17 cellular contexts compared by ENCODE assay signal in the genomic region with DNA sequence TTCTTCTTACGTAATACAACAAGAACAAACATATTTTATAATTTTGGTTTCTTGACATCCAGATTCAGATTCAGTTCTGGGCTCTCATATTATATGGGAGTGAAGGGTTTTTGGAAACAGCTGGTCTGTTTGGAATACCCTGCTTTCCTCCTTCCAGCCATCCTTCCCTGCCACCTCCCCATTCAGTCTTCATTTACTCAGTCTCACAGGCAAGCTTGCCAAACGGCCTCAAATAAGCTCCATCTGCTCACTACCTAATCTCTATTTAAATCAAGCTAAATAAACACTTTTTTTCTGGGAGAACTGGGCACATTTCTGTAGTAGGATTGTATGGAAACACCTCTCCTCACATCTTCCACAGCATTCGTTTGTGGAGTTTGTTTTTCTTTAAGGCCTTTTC.
DNase-seq lines count a peak whose midpoint lies in the region; ATAC-seq and TF ChIP-seq lines count a peak whose summit lies in the region.
"Had no signal": no experiment of that assay in that cellular context is flagged by ENCODE, and none has a peak within 500 bp of the region (broad histone marks: within the 10 kb centered on the region; RNA-seq: fewer than 3 reads in every experiment).

No MANE protein-coding gene starts in this region.

- H2BK120ac ChIP-seq in mesenchymal stem cell (ENCODE audit: low read depth, low read length): no peak overlapping the region

- BruUV-seq in PC-3 (replicated peaks; lab: Mats Ljungman, UMichigan): no TSS peak

- no peaks in the 10 kb centered on the region for H3K79me1 ChIP-seq in mesenchymal stem cell (replicated peaks; ENCODE audit: low read length, poor library complexity, severe bottlenecking)

- DNase-seq in DMS 273 (lab: John Stamatoyannopoulos, UW; ENCODE audit: unreplicated experiment) (peak; percentile 78), NCI-H1694 treated with DMSO at 0.1 percent for 48 hours (lab: John Stamatoyannopoulos, UW) (peak; percentile 90), cerebellar cortex (ENCODE audit: low spot score) (peak; percentile 84), mesenchymal stem cell (peak; percentile 34), PC-3 (no peak), AML-193 (lab: John Stamatoyannopoulos, UW) (no peak), GM13977 (ENCODE audit: low spot score) (no peak)
- DNase-seq: activated CD4-positive, alpha-beta T cell treated with anti-CD3 and anti-CD28 coated beads for 48 hours; activated T-cell treated with anti-CD3 and anti-CD28 coated beads, Interleukin-2, amount 50 U/mL, for 4 hours; adrenal gland; BE2C; cortex of kidney; DND-41; NCI-H510A; ovary; testis had no signal

- H3K4me1 ChIP-seq in mesenchymal stem cell (ENCODE audit: control insufficient read depth, insufficient read depth, low read depth, low read length) (no peaks in the 10 kb centered on the region), PC-3 (ENCODE audit: insufficient read depth, low read length) (no peaks in the 10 kb centered on the region; the same call in 1 of the 2 replicates)
- H3K4me1 ChIP-seq: BE2C, testis had no signal

- H2BK5ac ChIP-seq in mesenchymal stem cell (ENCODE audit: low read depth, low read length, poor library complexity, severe bottlenecking): no peak overlapping the region

- no peak overlapping the region for H4K91ac ChIP-seq in mesenchymal stem cell (ENCODE audit: low read length)

- in situ Hi-C loops in GM13977 (cut with MboI; ENCODE audit: low pct_unique_long_range_greater_than_20kb, low sequenced_read_pairs, unreplicated experiment): no loop called here

- no peak overlapping the region for H3K4me2 ChIP-seq in mesenchymal stem cell (ENCODE audit: low read length, poor library complexity, severe bottlenecking)
- no peak overlapping the region for H3K4me2 ChIP-seq in PC-3 (ENCODE audit: low read length)

- no peaks in the 10 kb centered on the region for H3K27me3 ChIP-seq in mesenchymal stem cell (ENCODE audit: control insufficient read depth in 1 of 2, insufficient read depth in 1 of 2, low read length in 2 of 2)
- no peaks in the 10 kb centered on the region for H3K27me3 ChIP-seq in PC-3 (ENCODE audit: low read length)
- H3K27me3 ChIP-seq: adrenal gland, BE2C, ovary, testis had no signal

- H3K27ac ChIP-seq in mesenchymal stem cell (ENCODE audit: low read length, poor library complexity, severe bottlenecking) (no peak overlapping the region), PC-3 (ENCODE audit: low read length) (no peak overlapping the region)
- H3K27ac ChIP-seq: adrenal gland, ovary, testis had no signal

- H3K9me2 ChIP-seq in PC-3 (replicated peaks; ENCODE audit: low read length): no peaks in the 10 kb centered on the region

- ATAC-seq in PC-3 (no peak), HG02642 (IDR thresholded peaks at IDR 0.05; ENCODE audit: poor library complexity, unreplicated experiment) (no peak)
- ATAC-seq: activated T-cell treated with anti-CD3 and anti-CD28 coated beads, Interleukin-2, amount 50 U/mL, for 4 hours had no signal

- no peaks in the 10 kb centered on the region for H3K79me2 ChIP-seq in PC-3 (ENCODE audit: low read length)

- H4K8ac ChIP-seq in mesenchymal stem cell (ENCODE audit: low read length): no peak overlapping the region

- 17% methylated on average over 1 of the region's 3 CpGs for WGBS in mesenchymal stem cell

- TF ChIP-seq CTCF in PC-3 (conservative IDR thresholded peaks at IDR 0.05; ENCODE audit: low read depth, low read length): no peak
- no peak for TF ChIP-seq CTCF in GM13977 (IDR thresholded peaks at IDR 0.05; ENCODE audit: extremely low read depth, insufficient read depth, missing control alignments)

- H3K36me3 ChIP-seq in mesenchymal stem cell (ENCODE audit: control insufficient read depth in 1 of 2, insufficient read depth in 2 of 2, low read depth in 1 of 2, low read length in 2 of 2) (no peaks in the 10 kb centered on the region), PC-3 (ENCODE audit: low read depth, low read length) (no peaks in the 10 kb centered on the region)
- H3K36me3 ChIP-seq: adrenal gland, BE2C, ovary had no signal

- no peak overlapping the region for H2BK15ac ChIP-seq in mesenchymal stem cell (ENCODE audit: low read depth, poor library complexity, severe bottlenecking)

- H3K9me3 ChIP-seq in mesenchymal stem cell (ENCODE audit: control insufficient read depth, low read length): no peaks in the 10 kb centered on the region
- no peaks in the 10 kb centered on the region for H3K9me3 ChIP-seq in PC-3 (ENCODE audit: low read length)
- H3K9me3 ChIP-seq: adrenal gland, BE2C, ovary, testis had no signal

- H3K4me3 ChIP-seq in mesenchymal stem cell (ENCODE audit: insufficient read depth in 1 of 2, low read depth in 1 of 2, low read length in 2 of 2) (no peak overlapping the region), PC-3 (ENCODE audit: low read length) (no peak overlapping the region)
- H3K4me3 ChIP-seq: adrenal gland, ovary, testis had no signal

- H3K4ac ChIP-seq in mesenchymal stem cell (ENCODE audit: low read depth in 1 of 2, low read length in 2 of 2): no peak overlapping the region

- H3K23ac ChIP-seq in mesenchymal stem cell (ENCODE audit: low read length in 2 of 2): no peak overlapping the region

- no peak overlapping the region for H3K14ac ChIP-seq in mesenchymal stem cell (ENCODE audit: low read length in 2 of 2)

- H2BK12ac ChIP-seq in mesenchymal stem cell (ENCODE audit: low read length in 2 of 2): no peak overlapping the region

- H3K9ac ChIP-seq in mesenchymal stem cell (ENCODE audit: low read length) (no peak overlapping the region), PC-3 (ENCODE audit: low read length) (no peak overlapping the region)

- POLR2A ChIA-PET in PC-3 (lab: Charles Lee; ENCODE audit: unreplicated experiment): no interaction called here

- intact Hi-C loops in PC-3 (cut with micrococcal nuclease): no loop called here

- no peak overlapping the region for H2AK5ac ChIP-seq in mesenchymal stem cell (ENCODE audit: low read length, severe bottlenecking)

- H3F3A ChIP-seq in PC-3 (ENCODE audit: low read length, unreplicated experiment): no peaks in the 10 kb centered on the region

- CTCF ChIA-PET in PC-3 (lab: Charles Lee): no interaction called here

- H4K20me1 ChIP-seq in PC-3 (ENCODE audit: low read length): no peaks in the 10 kb centered on the region

- no peak overlapping the region for H3K18ac ChIP-seq in mesenchymal stem cell (ENCODE audit: low read depth in 1 of 2, low read length in 2 of 2)

- no peak overlapping the region for H2AFZ ChIP-seq in mesenchymal stem cell (ENCODE audit: low read depth, low read length)
- no peak overlapping the region for H2AFZ ChIP-seq in PC-3 (ENCODE audit: low read length)

Comparison
In these comparisons a context has a peak if more than half of its experiments do, and no peak if none do; other contexts are left out.
1. DNase-seq: peak in DMS 273 (single experiment), NCI-H1694 treated with DMSO at 0.1 percent for 48 hours (single experiment), cerebellar cortex (single experiment) and mesenchymal stem cell (single experiment); none in PC-3 (single experiment), AML-193 (0 of 2) and GM13977 (single experiment).